ENCODE assay signal across 10 cellular contexts in genomic region chr1:39087109-39087834, GRCh38.
DNase-seq lines count a peak whose midpoint lies in the region; ATAC-seq and TF ChIP-seq lines count a peak whose summit lies in the region.
"Had no signal": no experiment of that assay in that cellular context is flagged by ENCODE, and none has a peak within 500 bp of the region (broad histone marks: within the 10 kb centered on the region; RNA-seq: fewer than 3 reads in every experiment).

No MANE protein-coding gene starts in this region.

- H3K4me3 ChIP-seq in cardiac fibroblast (replicated peaks in 1 of 2; ENCODE audit: low read depth in 2 of 2, low read length in 2 of 2): no peak overlapping the region
- no peak overlapping the region for H3K4me3 ChIP-seq in suprapubic skin

- no peak for TF ChIP-seq EP300 in suprapubic skin (IDR thresholded peaks at IDR 0.05)

- TF ChIP-seq CTCF in cardiac fibroblast (IDR thresholded peaks at IDR 0.05; ENCODE audit: low read depth, low read length): no peak
- no peak for TF ChIP-seq CTCF in suprapubic skin (IDR thresholded peaks at IDR 0.05)
- TF ChIP-seq CTCF in GM20000 (IDR thresholded peaks at IDR 0.05; ENCODE audit: extremely low read depth, missing control alignments): no peak

- DNase-seq in HT1080 (ENCODE audit: low read depth) (peak; percentile 32), cardiac fibroblast (ENCODE audit: low read depth in 2 of 2) (peak; percentile 74 to 82), suprapubic skin (ENCODE audit: low spot score in 2 of 2) (no peak), GM20000 (ENCODE audit: low spot score) (no peak), KBM-7 (no peak), GM19238 (ENCODE audit: insufficient read length, low spot score) (no peak)
- DNase-seq: H9, WERI-Rb-1 had no signal

- TF ChIP-seq POLR2A in suprapubic skin (IDR thresholded peaks at IDR 0.05): no peak

- H3K36me3 ChIP-seq in suprapubic skin: no peaks in the 10 kb centered on the region
- H3K36me3 ChIP-seq: WERI-Rb-1 had no signal

- H3K27ac ChIP-seq in layer of hippocampus (ENCODE audit: low read depth, low read length) (peak overlapping the region; percentile 67), suprapubic skin (peak overlapping the region; percentile 43)
- H3K27ac ChIP-seq: WERI-Rb-1 had no signal

- H3K27me3 ChIP-seq in layer of hippocampus (ENCODE audit: control insufficient read depth, insufficient read depth, low read length) (no peaks in the 10 kb centered on the region), suprapubic skin (no peaks in the 10 kb centered on the region)

- no peaks in the 10 kb centered on the region for H3K9me3 ChIP-seq in suprapubic skin

- 68% methylated on average over 7 of the region's 7 CpGs for WGBS in suprapubic skin

- H3K4me1 ChIP-seq in suprapubic skin: peaks cover 46% of the 10 kb centered on the region

- no peak for ATAC-seq in GM18909 (IDR thresholded peaks at IDR 0.05; ENCODE audit: poor library complexity, unreplicated experiment)

- in situ Hi-C loops in KBM-7 (cut with MboI; ENCODE audit: low pct_unique_long_range_greater_than_20kb, low sequenced_read_pairs): loop anchor here (25.0 kb wide), 1 partner anchor 450 kb away; no protein-coding TSS in a partner anchor

Comparison
In these comparisons a context has a peak if more than half of its experiments do, and no peak if none do; other contexts are left out.
1. DNase-seq: peak in HT1080 (single experiment) and cardiac fibroblast (2 of 2); none in suprapubic skin (0 of 2), GM20000 (single experiment), KBM-7 (single experiment) and GM19238 (single experiment).